In the genomic region with DNA sequence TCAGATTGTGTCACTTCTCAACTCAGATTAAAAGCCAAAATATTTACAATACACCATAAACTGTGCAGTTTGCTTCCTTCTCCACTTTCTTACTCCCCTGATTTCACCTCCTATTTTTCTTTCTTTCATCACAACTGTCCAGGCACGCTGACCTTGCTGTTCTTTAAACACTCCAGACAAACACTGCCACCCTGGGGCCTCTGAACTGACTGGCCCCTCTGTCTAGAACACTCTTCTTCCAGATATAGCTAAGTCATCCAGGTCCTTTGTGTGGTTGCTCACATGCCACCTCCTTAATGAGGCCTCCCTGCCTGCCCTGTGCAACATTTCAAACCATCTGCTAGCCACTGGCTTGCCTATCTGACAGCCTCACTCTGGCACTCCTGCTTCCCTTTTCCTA, we compare ENCODE assay signal across 2 cellular contexts.
TF ChIP-seq lines count a peak whose summit lies in the region.

No MANE protein-coding gene starts in this region.

TF ChIP-seq in WTC11, 78 proteins besides CTCF, POLR2A, EP300 and RAD21 (continued from another document):
- TF ChIP-seq, protein P1, sequence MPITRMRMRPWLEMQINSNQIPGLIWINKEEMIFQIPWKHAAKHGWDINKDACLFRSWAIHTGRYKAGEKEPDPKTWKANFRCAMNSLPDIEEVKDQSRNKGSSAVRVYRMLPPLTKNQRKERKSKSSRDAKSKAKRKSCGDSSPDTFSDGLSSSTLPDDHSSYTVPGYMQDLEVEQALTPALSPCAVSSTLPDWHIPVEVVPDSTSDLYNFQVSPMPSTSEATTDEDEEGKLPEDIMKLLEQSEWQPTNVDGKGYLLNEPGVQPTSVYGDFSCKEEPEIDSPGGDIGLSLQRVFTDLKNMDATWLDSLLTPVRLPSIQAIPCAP (CRISPR knock-in tag; IDR thresholded peaks at IDR 0.05), result no peak

TF ChIP-seq in HepG2, 621 proteins besides CTCF, POLR2A, EP300 and RAD21 (continued from another document and continues in another):
- TF ChIP-seq, protein P2, sequence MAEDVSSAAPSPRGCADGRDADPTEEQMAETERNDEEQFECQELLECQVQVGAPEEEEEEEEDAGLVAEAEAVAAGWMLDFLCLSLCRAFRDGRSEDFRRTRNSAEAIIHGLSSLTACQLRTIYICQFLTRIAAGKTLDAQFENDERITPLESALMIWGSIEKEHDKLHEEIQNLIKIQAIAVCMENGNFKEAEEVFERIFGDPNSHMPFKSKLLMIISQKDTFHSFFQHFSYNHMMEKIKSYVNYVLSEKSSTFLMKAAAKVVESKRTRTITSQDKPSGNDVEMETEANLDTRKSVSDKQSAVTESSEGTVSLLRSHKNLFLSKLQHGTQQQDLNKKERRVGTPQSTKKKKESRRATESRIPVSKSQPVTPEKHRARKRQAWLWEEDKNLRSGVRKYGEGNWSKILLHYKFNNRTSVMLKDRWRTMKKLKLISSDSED (CRISPR knock-in tag; IDR thresholded peaks at IDR 0.05), result no peak
- no peak for TF ChIP-seq ZNF468 (CRISPR knock-in tag; IDR thresholded peaks at IDR 0.05)
- TF ChIP-seq, protein P3, sequence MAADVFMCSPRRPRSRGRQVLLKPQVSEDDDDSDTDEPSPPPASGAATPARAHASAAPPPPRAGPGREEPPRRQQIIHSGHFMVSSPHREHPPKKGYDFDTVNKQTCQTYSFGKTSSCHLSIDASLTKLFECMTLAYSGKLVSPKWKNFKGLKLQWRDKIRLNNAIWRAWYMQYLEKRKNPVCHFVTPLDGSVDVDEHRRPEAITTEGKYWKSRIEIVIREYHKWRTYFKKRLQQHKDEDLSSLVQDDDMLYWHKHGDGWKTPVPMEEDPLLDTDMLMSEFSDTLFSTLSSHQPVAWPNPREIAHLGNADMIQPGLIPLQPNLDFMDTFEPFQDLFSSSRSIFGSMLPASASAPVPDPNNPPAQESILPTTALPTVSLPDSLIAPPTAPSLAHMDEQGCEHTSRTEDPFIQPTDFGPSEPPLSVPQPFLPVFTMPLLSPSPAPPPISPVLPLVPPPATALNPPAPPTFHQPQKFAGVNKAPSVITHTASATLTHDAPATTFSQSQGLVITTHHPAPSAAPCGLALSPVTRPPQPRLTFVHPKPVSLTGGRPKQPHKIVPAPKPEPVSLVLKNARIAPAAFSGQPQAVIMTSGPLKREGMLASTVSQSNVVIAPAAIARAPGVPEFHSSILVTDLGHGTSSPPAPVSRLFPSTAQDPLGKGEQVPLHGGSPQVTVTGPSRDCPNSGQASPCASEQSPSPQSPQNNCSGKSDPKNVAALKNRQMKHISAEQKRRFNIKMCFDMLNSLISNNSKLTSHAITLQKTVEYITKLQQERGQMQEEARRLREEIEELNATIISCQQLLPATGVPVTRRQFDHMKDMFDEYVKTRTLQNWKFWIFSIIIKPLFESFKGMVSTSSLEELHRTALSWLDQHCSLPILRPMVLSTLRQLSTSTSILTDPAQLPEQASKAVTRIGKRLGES (CRISPR knock-in tag; IDR thresholded peaks at IDR 0.05; ENCODE audit: borderline replicate concordance), result no peak
- TF ChIP-seq, protein P4, sequence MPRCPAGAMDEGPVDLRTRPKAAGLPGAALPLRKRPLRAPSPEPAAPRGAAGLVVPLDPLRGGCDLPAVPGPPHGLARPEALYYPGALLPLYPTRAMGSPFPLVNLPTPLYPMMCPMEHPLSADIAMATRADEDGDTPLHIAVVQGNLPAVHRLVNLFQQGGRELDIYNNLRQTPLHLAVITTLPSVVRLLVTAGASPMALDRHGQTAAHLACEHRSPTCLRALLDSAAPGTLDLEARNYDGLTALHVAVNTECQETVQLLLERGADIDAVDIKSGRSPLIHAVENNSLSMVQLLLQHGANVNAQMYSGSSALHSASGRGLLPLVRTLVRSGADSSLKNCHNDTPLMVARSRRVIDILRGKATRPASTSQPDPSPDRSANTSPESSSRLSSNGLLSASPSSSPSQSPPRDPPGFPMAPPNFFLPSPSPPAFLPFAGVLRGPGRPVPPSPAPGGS (CRISPR knock-in tag; IDR thresholded peaks at IDR 0.05), result no peak
- TF ChIP-seq DR1 (CRISPR knock-in tag; IDR thresholded peaks at IDR 0.05), result no peak
- TF ChIP-seq NFKB2 (CRISPR knock-in tag; IDR thresholded peaks at IDR 0.05; ENCODE audit: borderline replicate concordance), result no peak
- TF ChIP-seq, protein P5, sequence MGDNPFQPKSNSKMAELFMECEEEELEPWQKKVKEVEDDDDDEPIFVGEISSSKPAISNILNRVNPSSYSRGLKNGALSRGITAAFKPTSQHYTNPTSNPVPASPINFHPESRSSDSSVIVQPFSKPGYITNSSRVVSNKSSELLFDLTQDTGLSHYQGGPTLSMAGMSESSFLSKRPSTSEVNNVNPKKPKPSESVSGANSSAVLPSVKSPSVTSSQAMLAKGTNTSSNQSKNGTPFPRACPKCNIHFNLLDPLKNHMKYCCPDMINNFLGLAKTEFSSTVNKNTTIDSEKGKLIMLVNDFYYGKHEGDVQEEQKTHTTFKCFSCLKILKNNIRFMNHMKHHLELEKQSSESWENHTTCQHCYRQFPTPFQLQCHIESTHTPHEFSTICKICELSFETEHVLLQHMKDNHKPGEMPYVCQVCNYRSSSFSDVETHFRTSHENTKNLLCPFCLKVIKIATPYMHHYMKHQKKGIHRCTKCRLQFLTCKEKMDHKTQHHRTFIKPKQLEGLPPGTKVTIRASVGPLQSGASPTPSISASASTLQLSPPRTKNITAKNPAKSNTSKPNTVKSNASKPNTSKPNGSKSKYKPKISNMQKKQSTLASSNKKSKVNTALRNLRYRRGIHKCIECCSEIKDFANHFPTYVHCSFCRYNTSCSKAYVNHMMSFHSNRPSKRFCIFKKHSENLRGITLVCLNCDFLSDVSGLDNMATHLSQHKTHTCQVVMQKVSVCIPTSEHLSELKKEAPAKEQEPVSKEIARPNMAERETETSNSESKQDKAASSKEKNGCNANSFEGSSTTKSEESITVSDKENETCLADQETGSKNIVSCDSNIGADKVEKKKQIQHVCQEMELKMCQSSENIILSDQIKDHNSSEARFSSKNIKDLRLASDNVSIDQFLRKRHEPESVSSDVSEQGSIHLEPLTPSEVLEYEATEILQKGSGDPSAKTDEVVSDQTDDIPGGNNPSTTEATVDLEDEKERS (CRISPR knock-in tag; IDR thresholded peaks at IDR 0.05), result no peak
- TF ChIP-seq, protein P6, sequence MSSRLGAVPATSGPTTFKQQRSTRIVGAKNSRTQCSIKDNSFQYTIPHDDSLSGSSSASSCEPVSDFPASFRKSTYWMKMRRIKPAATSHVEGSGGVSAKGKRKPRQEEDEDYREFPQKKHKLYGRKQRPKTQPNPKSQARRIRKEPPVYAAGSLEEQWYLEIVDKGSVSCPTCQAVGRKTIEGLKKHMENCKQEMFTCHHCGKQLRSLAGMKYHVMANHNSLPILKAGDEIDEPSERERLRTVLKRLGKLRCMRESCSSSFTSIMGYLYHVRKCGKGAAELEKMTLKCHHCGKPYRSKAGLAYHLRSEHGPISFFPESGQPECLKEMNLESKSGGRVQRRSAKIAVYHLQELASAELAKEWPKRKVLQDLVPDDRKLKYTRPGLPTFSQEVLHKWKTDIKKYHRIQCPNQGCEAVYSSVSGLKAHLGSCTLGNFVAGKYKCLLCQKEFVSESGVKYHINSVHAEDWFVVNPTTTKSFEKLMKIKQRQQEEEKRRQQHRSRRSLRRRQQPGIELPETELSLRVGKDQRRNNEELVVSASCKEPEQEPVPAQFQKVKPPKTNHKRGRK (CRISPR knock-in tag; IDR thresholded peaks at IDR 0.05), result no peak
- TF ChIP-seq ZNF10 (CRISPR knock-in tag; IDR thresholded peaks at IDR 0.05; ENCODE audit: borderline replicate concordance, low read depth), result no peak
- no peak for TF ChIP-seq HOXD1 (CRISPR knock-in tag; IDR thresholded peaks at IDR 0.05)
- no peak for TF ChIP-seq ATRX (CRISPR knock-in tag; IDR thresholded peaks at IDR 0.05; ENCODE audit: borderline replicate concordance)
- TF ChIP-seq, protein P7, sequence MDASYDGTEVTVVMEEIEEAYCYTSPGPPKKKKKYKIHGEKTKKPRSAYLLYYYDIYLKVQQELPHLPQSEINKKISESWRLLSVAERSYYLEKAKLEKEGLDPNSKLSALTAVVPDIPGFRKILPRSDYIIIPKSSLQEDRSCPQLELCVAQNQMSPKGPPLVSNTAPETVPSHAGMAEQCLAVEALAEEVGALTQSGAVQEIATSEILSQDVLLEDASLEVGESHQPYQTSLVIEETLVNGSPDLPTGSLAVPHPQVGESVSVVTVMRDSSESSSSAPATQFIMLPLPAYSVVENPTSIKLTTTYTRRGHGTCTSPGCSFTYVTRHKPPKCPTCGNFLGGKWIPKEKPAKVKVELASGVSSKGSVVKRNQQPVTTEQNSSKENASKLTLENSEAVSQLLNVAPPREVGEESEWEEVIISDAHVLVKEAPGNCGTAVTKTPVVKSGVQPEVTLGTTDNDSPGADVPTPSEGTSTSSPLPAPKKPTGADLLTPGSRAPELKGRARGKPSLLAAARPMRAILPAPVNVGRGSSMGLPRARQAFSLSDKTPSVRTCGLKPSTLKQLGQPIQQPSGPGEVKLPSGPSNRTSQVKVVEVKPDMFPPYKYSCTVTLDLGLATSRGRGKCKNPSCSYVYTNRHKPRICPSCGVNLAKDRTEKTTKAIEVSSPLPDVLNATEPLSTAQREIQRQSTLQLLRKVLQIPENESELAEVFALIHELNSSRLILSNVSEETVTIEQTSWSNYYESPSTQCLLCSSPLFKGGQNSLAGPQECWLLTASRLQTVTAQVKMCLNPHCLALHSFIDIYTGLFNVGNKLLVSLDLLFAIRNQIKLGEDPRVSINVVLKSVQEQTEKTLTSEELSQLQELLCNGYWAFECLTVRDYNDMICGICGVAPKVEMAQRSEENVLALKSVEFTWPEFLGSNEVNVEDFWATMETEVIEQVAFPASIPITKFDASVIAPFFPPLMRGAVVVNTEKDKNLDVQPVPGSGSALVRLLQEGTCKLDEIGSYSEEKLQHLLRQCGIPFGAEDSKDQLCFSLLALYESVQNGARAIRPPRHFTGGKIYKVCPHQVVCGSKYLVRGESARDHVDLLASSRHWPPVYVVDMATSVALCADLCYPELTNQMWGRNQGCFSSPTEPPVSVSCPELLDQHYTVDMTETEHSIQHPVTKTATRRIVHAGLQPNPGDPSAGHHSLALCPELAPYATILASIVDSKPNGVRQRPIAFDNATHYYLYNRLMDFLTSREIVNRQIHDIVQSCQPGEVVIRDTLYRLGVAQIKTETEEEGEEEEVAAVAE (CRISPR knock-in tag; IDR thresholded peaks at IDR 0.05; ENCODE audit: borderline replicate concordance), result no peak
- no peak for TF ChIP-seq ZFP1 (CRISPR knock-in tag; IDR thresholded peaks at IDR 0.05)
- no peak for TF ChIP-seq ZNF44 (CRISPR knock-in tag; IDR thresholded peaks at IDR 0.05)
- TF ChIP-seq MBNL3 (CRISPR knock-in tag; conservative IDR thresholded peaks at IDR 0.05), result no peak
- TF ChIP-seq ZNF337 (CRISPR knock-in tag; IDR thresholded peaks at IDR 0.05; ENCODE audit: borderline replicate concordance, low read depth), result no peak
- TF ChIP-seq, protein P8, sequence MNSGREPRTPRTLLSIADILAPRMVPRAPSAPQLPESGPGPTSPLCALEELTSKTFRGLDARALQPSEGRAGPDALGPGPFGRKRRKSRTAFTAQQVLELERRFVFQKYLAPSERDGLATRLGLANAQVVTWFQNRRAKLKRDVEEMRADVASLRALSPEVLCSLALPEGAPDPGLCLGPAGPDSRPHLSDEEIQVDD (CRISPR knock-in tag; IDR thresholded peaks at IDR 0.05; ENCODE audit: borderline replicate concordance), result no peak
- TF ChIP-seq PAX8 (CRISPR knock-in tag; IDR thresholded peaks at IDR 0.05; ENCODE audit: borderline replicate concordance), result no peak
- TF ChIP-seq, protein P9, sequence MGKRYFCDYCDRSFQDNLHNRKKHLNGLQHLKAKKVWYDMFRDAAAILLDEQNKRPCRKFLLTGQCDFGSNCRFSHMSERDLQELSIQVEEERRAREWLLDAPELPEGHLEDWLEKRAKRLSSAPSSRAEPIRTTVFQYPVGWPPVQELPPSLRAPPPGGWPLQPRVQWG (CRISPR knock-in tag; IDR thresholded peaks at IDR 0.05; ENCODE audit: borderline replicate concordance, low read depth), result no peak
- TF ChIP-seq FOSL2 (CRISPR knock-in tag; IDR thresholded peaks at IDR 0.05), result peak; percentile 20; the same call in 1 of the 2 replicates
- TF ChIP-seq STAT5B (CRISPR knock-in tag; IDR thresholded peaks at IDR 0.05), result no peak
- TF ChIP-seq HOXA7 (CRISPR knock-in tag; IDR thresholded peaks at IDR 0.05), result no peak
- no peak for TF ChIP-seq ZNF678 (CRISPR knock-in tag; IDR thresholded peaks at IDR 0.05)
- no peak for TF ChIP-seq ELF4 (CRISPR knock-in tag; IDR thresholded peaks at IDR 0.05; ENCODE audit: borderline replicate concordance)
- no peak for TF ChIP-seq ATF7 (IDR thresholded peaks at IDR 0.05)
- no peak for TF ChIP-seq ATF7 (CRISPR knock-in tag; IDR thresholded peaks at IDR 0.05)
- no peak for TF ChIP-seq ZNF7 (CRISPR knock-in tag; IDR thresholded peaks at IDR 0.05)
- no peak for TF ChIP-seq ZNF296 (CRISPR knock-in tag; conservative IDR thresholded peaks at IDR 0.05)
- TF ChIP-seq, protein P10, sequence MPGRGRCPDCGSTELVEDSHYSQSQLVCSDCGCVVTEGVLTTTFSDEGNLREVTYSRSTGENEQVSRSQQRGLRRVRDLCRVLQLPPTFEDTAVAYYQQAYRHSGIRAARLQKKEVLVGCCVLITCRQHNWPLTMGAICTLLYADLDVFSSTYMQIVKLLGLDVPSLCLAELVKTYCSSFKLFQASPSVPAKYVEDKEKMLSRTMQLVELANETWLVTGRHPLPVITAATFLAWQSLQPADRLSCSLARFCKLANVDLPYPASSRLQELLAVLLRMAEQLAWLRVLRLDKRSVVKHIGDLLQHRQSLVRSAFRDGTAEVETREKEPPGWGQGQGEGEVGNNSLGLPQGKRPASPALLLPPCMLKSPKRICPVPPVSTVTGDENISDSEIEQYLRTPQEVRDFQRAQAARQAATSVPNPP (CRISPR knock-in tag; IDR thresholded peaks at IDR 0.05), result no peak
- TF ChIP-seq, protein P11, sequence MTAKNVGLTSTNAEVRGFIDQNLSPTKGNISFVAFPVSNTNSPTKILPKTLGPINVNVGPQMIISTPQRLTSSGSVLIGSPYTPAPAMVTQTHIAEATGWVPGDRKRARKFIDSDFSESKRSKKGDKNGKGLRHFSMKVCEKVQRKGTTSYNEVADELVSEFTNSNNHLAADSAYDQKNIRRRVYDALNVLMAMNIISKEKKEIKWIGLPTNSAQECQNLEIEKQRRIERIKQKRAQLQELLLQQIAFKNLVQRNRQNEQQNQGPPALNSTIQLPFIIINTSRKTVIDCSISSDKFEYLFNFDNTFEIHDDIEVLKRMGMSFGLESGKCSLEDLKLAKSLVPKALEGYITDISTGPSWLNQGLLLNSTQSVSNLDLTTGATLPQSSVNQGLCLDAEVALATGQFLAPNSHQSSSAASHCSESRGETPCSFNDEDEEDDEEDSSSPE (CRISPR knock-in tag; IDR thresholded peaks at IDR 0.05), result no peak
- TF ChIP-seq ZNF24 (IDR thresholded peaks at IDR 0.05), result no peak
- TF ChIP-seq ARNT (IDR thresholded peaks at IDR 0.05), result no peak
- TF ChIP-seq SOX6 (IDR thresholded peaks at IDR 0.05), result no peak
- TF ChIP-seq SOX6 (CRISPR knock-in tag; IDR thresholded peaks at IDR 0.05), result peak; percentile 77
- no peak for TF ChIP-seq MTF2 (CRISPR knock-in tag; IDR thresholded peaks at IDR 0.05; ENCODE audit: borderline replicate concordance)
